10 cellular contexts compared by ENCODE assay signal in genomic region chr1:200699871-200700270, GRCh38. TPM values are rescaled to one million over a fixed set of nuclear protein-coding genes. Genes with fewer than 3 reads are reported as not detected.
A peak's percentile ranks its signal among the peaks of the same experiment; 100 is the strongest.
DNase-seq lines count a peak whose midpoint lies in the region; ATAC-seq and TF ChIP-seq lines count a peak whose summit lies in the region.
"Had no signal": no experiment of that assay in that cellular context is flagged by ENCODE, and none has a peak within 500 bp of the region (broad histone marks: within the 10 kb centered on the region; RNA-seq: fewer than 3 reads in every experiment).

No MANE protein-coding gene starts in this region.

- H3K9me3 ChIP-seq in MM.1S (replicated peaks; ENCODE audit: insufficient read depth, low read length) (no peaks in the 10 kb centered on the region), neuronal stem cell (replicated peaks in 1 of 2; ENCODE audit: control insufficient read depth in 2 of 2, insufficient read depth in 1 of 2, low read depth in 1 of 2, low read length in 2 of 2) (no peaks in the 10 kb centered on the region)
- H3K9me3 ChIP-seq: gastrocnemius medialis had no signal

- H3K9ac ChIP-seq in MM.1S (ENCODE audit: low read length) (no peak overlapping the region), neuronal stem cell (ENCODE audit: low read depth, low read length, poor library complexity) (no peak overlapping the region)

- ATAC-seq in HG03439 (IDR thresholded peaks at IDR 0.05; ENCODE audit: unreplicated experiment) = no peak
- ATAC-seq: activated T-cell treated with anti-CD3 and anti-CD28 coated beads, Interleukin-2, amount 50 U/mL, for 4 hours; gastrocnemius medialis had no signal

- WGBS in neuronal stem cell (ENCODE audit: extremely low coverage in 2 of 2, insufficient read length in 2 of 2, insufficient replicate concordance in 1 of 2), 2 donors = no CpG with 5 or more reads among the region's 1 CpG

- H3K4me3 Mint-ChIP-seq in activated T-helper 2 cell treated with anti-CD3 and anti-CD28 coated beads, Interferon-gamma antibody, Interleukin-2, Interleukin-4, amounts not matched to agents 10 μg/mL and 5 μg/mL and 100 μg/mL, durations not matched to agents 14 hours and 24 hours and 36 hours (ENCODE audit: low read depth) = no peak overlapping the region
- H3K4me3 Mint-ChIP-seq: activated T-cell treated with anti-CD3 and anti-CD28 coated beads, Interleukin-2, amount 50 U/mL, for 4 hours had no signal

- no peak overlapping the region for H2AK5ac ChIP-seq in neuronal stem cell (ENCODE audit: low read depth, low read length)

- no peak overlapping the region for H4K8ac ChIP-seq in neuronal stem cell (ENCODE audit: low read depth, low read length)

- no peaks in the 10 kb centered on the region for H3K79me1 ChIP-seq in neuronal stem cell (ENCODE audit: low read depth, low read length)

- H3K4me1 ChIP-seq in MM.1S (ENCODE audit: low read length) = peaks cover 5% of the 10 kb centered on the region
- no peaks in the 10 kb centered on the region for H3K4me1 ChIP-seq in neuronal stem cell (ENCODE audit: control insufficient read depth in 2 of 2, insufficient read depth in 1 of 2, low read depth in 1 of 2, low read length in 2 of 2)
- H3K4me1 ChIP-seq: gastrocnemius medialis had no signal

- H3K27me3 ChIP-seq in MM.1S (replicated peaks; ENCODE audit: insufficient read depth, low read length) = no peaks in the 10 kb centered on the region
- H3K27me3 ChIP-seq in neuronal stem cell (ENCODE audit: control insufficient read depth in 3 of 3, insufficient read depth in 3 of 3, low read depth in 1 of 3, low read length in 3 of 3) = no peaks in the 10 kb centered on the region
- H3K27me3 ChIP-seq: gastrocnemius medialis had no signal

- no peaks in the 10 kb centered on the region for H3K79me2 ChIP-seq in MM.1S (ENCODE audit: low read length)

- intact Hi-C loops in activated T-helper 2 cell treated with anti-CD3 and anti-CD28 coated beads, Interferon-gamma antibody, Interleukin-2, Interleukin-4, amounts not matched to agents 10 μg/mL and 5 μg/mL and 100 μg/mL, durations not matched to agents 14 hours and 24 hours and 36 hours (cut with micrococcal nuclease) = no loop called here

- H3F3A ChIP-seq in MM.1S (ENCODE audit: insufficient read depth, low read length) = peaks cover 8% of the 10 kb centered on the region; the same call in 1 of the 2 replicates

- H3K4me3 ChIP-seq in MM.1S (ENCODE audit: low read length) (no peak overlapping the region), astrocyte of the spinal cord (ENCODE audit: low read depth, low read length) (no peak overlapping the region), neuronal stem cell (ENCODE audit: low read length in 2 of 2) (no peak overlapping the region)
- H3K4me3 ChIP-seq: gastrocnemius medialis had no signal

- H2AFZ ChIP-seq in MM.1S (ENCODE audit: low read length) (peak overlapping the region; percentile 67), neuronal stem cell (ENCODE audit: low read length) (peak overlapping the region; percentile 52)

- no peaks in the 10 kb centered on the region for H3K36me3 Mint-ChIP-seq in activated T-helper 2 cell treated with anti-CD3 and anti-CD28 coated beads, Interferon-gamma antibody, Interleukin-2, Interleukin-4, amounts not matched to agents 10 μg/mL and 5 μg/mL and 100 μg/mL, durations not matched to agents 14 hours and 24 hours and 36 hours (ENCODE audit: low read depth)

- H3K4me2 ChIP-seq in MM.1S (ENCODE audit: low read depth, low read length) (peak overlapping the region; percentile 14; the same call in 1 of the 2 replicates), neuronal stem cell (ENCODE audit: insufficient read depth, low read length, poor library complexity, severe bottlenecking) (no peak overlapping the region)

- H2BK120ac ChIP-seq in neuronal stem cell (ENCODE audit: low read depth, low read length) = no peak overlapping the region

- in situ Hi-C loops in astrocyte of the spinal cord (cut with HindIII; ENCODE audit: low sequenced_read_pairs) = no loop called here

- H4K91ac ChIP-seq in neuronal stem cell (ENCODE audit: low read depth, low read length, poor library complexity) = no peak overlapping the region

- no peaks in the 10 kb centered on the region for H3K9me3 Mint-ChIP-seq in activated T-helper 2 cell treated with anti-CD3 and anti-CD28 coated beads, Interferon-gamma antibody, Interleukin-2, Interleukin-4, amounts not matched to agents 10 μg/mL and 5 μg/mL and 100 μg/mL, durations not matched to agents 14 hours and 24 hours and 36 hours
- H3K9me3 Mint-ChIP-seq: activated T-cell treated with anti-CD3 and anti-CD28 coated beads, Interleukin-2, amount 50 U/mL, for 4 hours had no signal

- no peak overlapping the region for H3K23ac ChIP-seq in neuronal stem cell (ENCODE audit: low read depth, low read length, poor library complexity)

- H3K14ac ChIP-seq in neuronal stem cell (ENCODE audit: low read length) = no peak overlapping the region

- no peak overlapping the region for H2BK15ac ChIP-seq in neuronal stem cell (ENCODE audit: low read length)

- peaks cover 36% of the 10 kb centered on the region for H3K27me3 Mint-ChIP-seq in activated T-helper 2 cell treated with anti-CD3 and anti-CD28 coated beads, Interferon-gamma antibody, Interleukin-2, Interleukin-4, amounts not matched to agents 10 μg/mL and 5 μg/mL and 100 μg/mL, durations not matched to agents 14 hours and 24 hours and 36 hours (ENCODE audit: low read depth)

- TF ChIP-seq CTCF in MM.1S (IDR thresholded peaks at IDR 0.05; ENCODE audit: low read length) = no peak
- TF ChIP-seq CTCF in astrocyte of the spinal cord (IDR thresholded peaks at IDR 0.05; ENCODE audit: low read depth, low read length) = no peak

- peak; percentile 26 for DNase-seq in GM03348 (ENCODE audit: low spot score)
- DNase-seq in MM.1S = peak; percentile 85
- DNase-seq in astrocyte of the spinal cord (ENCODE audit: low read depth, low spot score) = peak; percentile 12
- DNase-seq in neuronal stem cell (ENCODE audit: low spot score) = no peak
- no peak for DNase-seq in activated T-helper 2 cell treated with anti-CD3 and anti-CD28 coated beads, Interferon-gamma antibody, Interleukin-2, Interleukin-4, amounts not matched to agents 10 μg/mL and 5 μg/mL and 100 μg/mL, durations not matched to agents 14 hours and 24 hours and 36 hours (ENCODE audit: low spot score)
- DNase-seq in mucosa of gallbladder (ENCODE audit: low spot score) = no peak
- DNase-seq: activated T-cell treated with anti-CD3 and anti-CD28 coated beads, Interleukin-2, amount 50 U/mL, for 4 hours; gastrocnemius medialis; midbrain had no signal

- H3K4ac ChIP-seq in neuronal stem cell (ENCODE audit: low read length) = no peak overlapping the region

- H3K9me2 ChIP-seq in MM.1S (replicated peaks; ENCODE audit: insufficient read depth, low read length) = no peaks in the 10 kb centered on the region

- no peak overlapping the region for H3K18ac ChIP-seq in neuronal stem cell (ENCODE audit: low read length)

- H4K20me1 ChIP-seq in MM.1S (ENCODE audit: insufficient read depth, low read length) = no peaks in the 10 kb centered on the region

- no peak overlapping the region for H2BK12ac ChIP-seq in neuronal stem cell (ENCODE audit: low read length)

- H3K4me1 Mint-ChIP-seq in activated T-helper 2 cell treated with anti-CD3 and anti-CD28 coated beads, Interferon-gamma antibody, Interleukin-2, Interleukin-4, amounts not matched to agents 10 μg/mL and 5 μg/mL and 100 μg/mL, durations not matched to agents 14 hours and 24 hours and 36 hours (ENCODE audit: low read depth) = no peaks in the 10 kb centered on the region

- H3K27ac ChIP-seq in MM.1S (ENCODE audit: low read length) (peak overlapping the region; percentile 34; the same call in 1 of the 2 replicates), neuronal stem cell (replicated peaks; ENCODE audit: low read length) (no peak overlapping the region)
- H3K27ac ChIP-seq: gastrocnemius medialis had no signal

- H2BK5ac ChIP-seq in neuronal stem cell (ENCODE audit: low read length) = no peak overlapping the region

- H3K36me3 ChIP-seq in MM.1S (replicated peaks; ENCODE audit: insufficient read depth, low read length) (no peaks in the 10 kb centered on the region), neuronal stem cell (replicated peaks in 1 of 2; ENCODE audit: control insufficient read depth in 2 of 2, insufficient read depth in 2 of 2, low read length in 2 of 2) (no peaks in the 10 kb centered on the region)
- H3K36me3 ChIP-seq: gastrocnemius medialis had no signal

- no peak overlapping the region for H3K27ac Mint-ChIP-seq in activated T-helper 2 cell treated with anti-CD3 and anti-CD28 coated beads, Interferon-gamma antibody, Interleukin-2, Interleukin-4, amounts not matched to agents 10 μg/mL and 5 μg/mL and 100 μg/mL, durations not matched to agents 14 hours and 24 hours and 36 hours

RNA-seq across cellular contexts. Expression of gene DDX59, which starts 30.2 kb away (rescaled TPM):
- 17.2 TPM for polyA plus RNA-seq in neuronal stem cell (2013, experiment 1 of 2)
- 17.1 TPM for polyA plus RNA-seq in neuronal stem cell (2013, experiment 2 of 2)
- 18.9 and 20.4 TPM in 2 replicates for total RNA-seq in activated T-helper 2 cell treated with anti-CD3 and anti-CD28 coated beads, Interferon-gamma antibody, Interleukin-2, Interleukin-4, amounts not matched to agents 10 μg/mL and 5 μg/mL and 100 μg/mL, durations not matched to agents 14 hours and 24 hours and 36 hours
- total RNA-seq in mucosa of gallbladder = 15.4 TPM

RNA-seq across cellular contexts. Expression of gene CAMSAP2, which starts 38.8 kb away (rescaled TPM):
- polyA plus RNA-seq in neuronal stem cell (2013, experiment 1 of 2) = 21.2 TPM
- 21.8 TPM for polyA plus RNA-seq in neuronal stem cell (2013, experiment 2 of 2)
- 0.52 and 0.97 TPM in 2 replicates for total RNA-seq in activated T-helper 2 cell treated with anti-CD3 and anti-CD28 coated beads, Interferon-gamma antibody, Interleukin-2, Interleukin-4, amounts not matched to agents 10 μg/mL and 5 μg/mL and 100 μg/mL, durations not matched to agents 14 hours and 24 hours and 36 hours
- 21.4 TPM for total RNA-seq in mucosa of gallbladder

Comparison
In these comparisons a context has a peak if more than half of its experiments do, and no peak if none do; other contexts are left out.
1. DNase-seq: peak in GM03348 (single experiment), MM.1S (single experiment) and astrocyte of the spinal cord (single experiment); none in neuronal stem cell (single experiment), activated T-helper 2 cell treated with anti-CD3 and anti-CD28 coated beads, Interferon-gamma antibody, Interleukin-2, Interleukin-4, amounts not matched to agents 10 μg/mL and 5 μg/mL and 100 μg/mL, durations not matched to agents 14 hours and 24 hours and 36 hours (single experiment) and mucosa of gallbladder (single experiment).
2. RNA of gene CAMSAP2, which starts 38.8 kb away (total RNA-seq): 21.4 TPM in mucosa of gallbladder (single experiment); 0.52 to 0.97 TPM in activated T-helper 2 cell treated with anti-CD3 and anti-CD28 coated beads, Interferon-gamma antibody, Interleukin-2, Interleukin-4, amounts not matched to agents 10 μg/mL and 5 μg/mL and 100 μg/mL, durations not matched to agents 14 hours and 24 hours and 36 hours; every median in the first group is over 10 times any median in the second.